23 cellular contexts compared by ENCODE assay signal in the genomic region with DNA sequence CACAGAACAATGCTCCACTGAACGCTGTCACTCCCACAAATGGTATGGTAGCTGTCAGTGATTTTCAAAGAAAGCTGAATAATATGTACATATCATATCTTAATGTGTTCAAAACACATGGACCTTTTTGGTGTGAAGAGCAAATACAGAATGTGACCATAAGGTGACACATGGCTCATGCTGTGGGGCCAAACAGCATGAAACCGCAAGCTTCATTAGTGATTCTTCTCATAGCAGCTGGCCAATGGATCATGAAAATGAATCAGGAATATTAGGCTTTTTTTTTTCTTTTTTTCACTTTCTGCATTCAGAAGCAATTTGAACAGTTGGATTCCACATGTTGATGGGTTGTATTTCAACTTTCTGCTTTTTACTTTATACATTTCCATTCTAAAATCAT. TPM values are rescaled to one million over a fixed set of nuclear protein-coding genes. Genes with fewer than 3 reads are reported as not detected.
DNase-seq lines count a peak whose midpoint lies in the region; ATAC-seq and TF ChIP-seq lines count a peak whose summit lies in the region.
"Had no signal": no experiment of that assay in that cellular context is flagged by ENCODE, and none has a peak within 500 bp of the region (broad histone marks: within the 10 kb centered on the region; RNA-seq: fewer than 3 reads in every experiment).

No MANE protein-coding gene starts in this region.

- no peaks in the 10 kb centered on the region for H3K9me3 Mint-ChIP-seq in neural progenitor cell
- H3K9me3 Mint-ChIP-seq in activated T-helper 17 cell treated with anti-CD3 and anti-CD28 coated beads, Interleukin-2, amount 50 U/mL, for 72 hours = peaks cover 4% of the 10 kb centered on the region
- H3K9me3 Mint-ChIP-seq: HFFc6 had no signal

- no peak overlapping the region for H3K9ac ChIP-seq in neural progenitor cell

- H3K36me3 Mint-ChIP-seq in neural progenitor cell = no peaks in the 10 kb centered on the region
- no peaks in the 10 kb centered on the region for H3K36me3 Mint-ChIP-seq in activated T-helper 17 cell treated with anti-CD3 and anti-CD28 coated beads, Interleukin-2, amount 50 U/mL, for 72 hours (ENCODE audit: low read depth)

- no peak overlapping the region for H3K4me3 Mint-ChIP-seq in neural progenitor cell
- no peak overlapping the region for H3K4me3 Mint-ChIP-seq in activated T-helper 17 cell treated with anti-CD3 and anti-CD28 coated beads, Interleukin-2, amount 50 U/mL, for 72 hours
- H3K4me3 Mint-ChIP-seq: HFFc6 had no signal

- H3K9me3 ChIP-seq in neural progenitor cell (ENCODE audit: low read depth) = no peaks in the 10 kb centered on the region

- TF ChIP-seq CTCF in neural progenitor cell (IDR thresholded peaks at IDR 0.05) = no peak

- no peaks in the 10 kb centered on the region for H3K27me3 ChIP-seq in neural progenitor cell

- H3K4me1 Mint-ChIP-seq in neural progenitor cell = no peaks in the 10 kb centered on the region
- H3K4me1 Mint-ChIP-seq in activated T-helper 17 cell treated with anti-CD3 and anti-CD28 coated beads, Interleukin-2, amount 50 U/mL, for 72 hours = no peaks in the 10 kb centered on the region

- no peaks in the 10 kb centered on the region for H3F3A ChIP-seq in neural progenitor cell (ENCODE audit: low read depth)

- no peaks in the 10 kb centered on the region for H3K4me1 ChIP-seq in neural progenitor cell

- H3K27ac Mint-ChIP-seq in neural progenitor cell = no peak overlapping the region
- H3K27ac Mint-ChIP-seq in activated T-helper 17 cell treated with anti-CD3 and anti-CD28 coated beads, Interleukin-2, amount 50 U/mL, for 72 hours = no peak overlapping the region
- H3K27ac Mint-ChIP-seq: HFFc6 had no signal

- H3K79me2 ChIP-seq in neural progenitor cell (ENCODE audit: low read depth) = no peaks in the 10 kb centered on the region

- peak overlapping the region; percentile 6 for H2AFZ ChIP-seq in neural progenitor cell (replicated peaks)

- no peak for ATAC-seq in activated T-helper 17 cell treated with anti-CD3 and anti-CD28 coated beads, Interleukin-2, amount 50 U/mL, for 72 hours (replicated peaks)
- ATAC-seq in HG03135 (IDR thresholded peaks at IDR 0.05; ENCODE audit: unreplicated experiment) = no peak

- H3K36me3 ChIP-seq in neural progenitor cell = no peaks in the 10 kb centered on the region

- no peaks in the 10 kb centered on the region for H3K27me3 Mint-ChIP-seq in neural progenitor cell (ENCODE audit: insufficient read depth, low read depth)
- H3K27me3 Mint-ChIP-seq in activated T-helper 17 cell treated with anti-CD3 and anti-CD28 coated beads, Interleukin-2, amount 50 U/mL, for 72 hours = no peaks in the 10 kb centered on the region

- H3K4me3 ChIP-seq in neural progenitor cell = no peak overlapping the region

- no peaks in the 10 kb centered on the region for H4K20me1 ChIP-seq in neural progenitor cell (ENCODE audit: low read depth)

- DNase-seq in M059J (ENCODE audit: low read depth) = peak; percentile 7
- DNase-seq in NCI-H524 (lab: John Stamatoyannopoulos, UW) = peak; percentile 42 to 55
- peak; percentile 51 for DNase-seq in cerebellum (ENCODE audit: low spot score)
- DNase-seq in neural progenitor cell (ENCODE audit: low spot score) = no peak
- no peak for DNase-seq in activated CD4-positive, alpha-beta T cell treated with anti-CD3 and anti-CD28 coated beads, Interleukin-2, amount 50 U/mL, for 48 hours
- DNase-seq: DND-41, H7, HFFc6, IMR-90, Karpas-422, MM.1S, NCI-H1092, NCI-H1436 treated with DMSO at 0.1 percent for 48 hours, NCI-H2107, NCI-H345, NCI-H748 treated with DMSO at 0.1 percent for 48 hours, OCI-M1, T-helper 1 cell had no signal

- no peak overlapping the region for H3K4me2 ChIP-seq in neural progenitor cell

- H3K27ac ChIP-seq in neural progenitor cell = no peak overlapping the region
- H3K27ac ChIP-seq: HL-60, RWPE1 had no signal

RNA-seq across cellular contexts. Expression of gene CDH9, which starts 54.9 kb away (rescaled TPM):
- total RNA-seq in M059J (2014; rRNA removed; shearing (Covaris generic)) = not detected in 2 replicates
- total RNA-seq in cerebellum (16.0 TPM), neural progenitor cell (ENCODE audit: low replicate concordance) (2.4 and 2.8 TPM in 2 replicates)
- total RNA-seq in activated T-helper 17 cell treated with anti-CD3 and anti-CD28 coated beads, Interleukin-2, amount 50 U/mL, for 72 hours = not detected
- total RNA-seq: HFFc6, HT1080, IMR-90 had no signal

Comparison
In these comparisons a context has a peak if more than half of its experiments do, and no peak if none do; other contexts are left out.
1. DNase-seq: peak in M059J (single experiment), NCI-H524 (2 of 2) and cerebellum (single experiment); none in neural progenitor cell (single experiment) and activated CD4-positive, alpha-beta T cell treated with anti-CD3 and anti-CD28 coated beads, Interleukin-2, amount 50 U/mL, for 48 hours (0 of 2).